Comparison of ENCODE assay signal across 8 cellular contexts in the genomic region with DNA sequence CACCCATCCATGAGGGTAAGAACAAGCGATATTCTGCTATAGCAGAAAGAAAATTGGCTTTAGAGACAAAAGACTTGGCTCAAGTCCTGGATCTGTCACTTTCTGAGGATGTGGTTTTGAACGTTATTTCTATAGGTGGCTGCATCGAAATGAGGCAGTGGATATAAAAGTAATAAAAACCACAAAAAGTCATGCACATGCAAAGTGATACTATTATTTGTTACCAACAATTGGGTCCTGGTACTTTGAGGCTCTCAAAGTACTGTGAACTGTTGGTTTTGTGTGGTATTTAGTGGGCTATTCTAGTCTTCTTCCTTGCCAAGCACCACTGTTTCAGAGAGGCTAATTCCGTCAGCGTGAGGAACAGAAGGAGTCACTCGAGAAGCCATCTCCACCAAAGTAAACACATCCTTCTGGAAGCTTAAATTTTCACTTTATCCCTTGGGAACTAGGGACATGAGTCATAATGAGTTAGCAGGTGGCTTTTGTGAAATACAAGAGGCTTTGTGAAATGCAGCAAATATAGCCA. TPM values are rescaled to one million over a fixed set of nuclear protein-coding genes. Genes with fewer than 3 reads are reported as not detected.
DNase-seq lines count a peak whose midpoint lies in the region; ATAC-seq and TF ChIP-seq lines count a peak whose summit lies in the region.
"Had no signal": no experiment of that assay in that cellular context is flagged by ENCODE, and none has a peak within 500 bp of the region (broad histone marks: within the 10 kb centered on the region; RNA-seq: fewer than 3 reads in every experiment).

No MANE protein-coding gene starts in this region.

- intact Hi-C loops in natural killer cell (cut with micrococcal nuclease) = no loop called here

- H3K4me1 Mint-ChIP-seq in activated naive CD8-positive, alpha-beta T cell treated with anti-CD3 and anti-CD28 coated beads, Interleukin-2, amount 10 ng/mL, durations not matched to agents 7 days and 5 days = peaks cover 47% of the 10 kb centered on the region
- H3K4me1 Mint-ChIP-seq in natural killer cell = peaks cover 32 to 59% of the 10 kb centered on the region in 2 donors

- H3K4me3 Mint-ChIP-seq in activated naive CD8-positive, alpha-beta T cell treated with anti-CD3 and anti-CD28 coated beads, Interleukin-2, amount 10 ng/mL, durations not matched to agents 7 days and 5 days = peak overlapping the region; percentile 77
- peak overlapping the region; percentile 13 for H3K4me3 Mint-ChIP-seq in natural killer cell
- H3K4me3 Mint-ChIP-seq: neural crest cell had no signal

- H3K27me3 ChIP-seq in upper lobe of left lung = no peaks in the 10 kb centered on the region

- H3K4me1 ChIP-seq in upper lobe of left lung = peaks cover 4 to 14% (median 10%) of the 10 kb centered on the region in 4 donors

- DNase-seq in ELR (ENCODE audit: low read depth) = peak; percentile 89
- peak; percentile 67 for DNase-seq in NCI-H2029 treated with DMSO at 0.1 percent for 48 hours (lab: John Stamatoyannopoulos, UW)
- no peak for DNase-seq in activated naive CD8-positive, alpha-beta T cell treated with anti-CD3 and anti-CD28 coated beads, Interleukin-2, amount 10 ng/mL, durations not matched to agents 7 days and 5 days
- DNase-seq in natural killer cell = no peak
- no peak for DNase-seq in nucleus accumbens (lab: John Stamatoyannopoulos, UW)
- DNase-seq in upper lobe of left lung = no peak

- POLR2A ChIA-PET in activated naive CD8-positive, alpha-beta T cell treated with anti-CD3 and anti-CD28 coated beads, Interleukin-2, amount 10 ng/mL, durations not matched to agents 7 days and 5 days (lab: Charles Lee) = interaction anchor here (0.7 to 4.7 kb wide), 4 partner anchors 11 to 48 kb away, joined by 3 to 30 read pairs (median 3); a partner anchor contains a TSS

- TF ChIP-seq CTCF in natural killer cell (IDR thresholded peaks at IDR 0.05) = no peak
- no peak for TF ChIP-seq CTCF in upper lobe of left lung (IDR thresholded peaks at IDR 0.05)

- no peaks in the 10 kb centered on the region for H3K27me3 Mint-ChIP-seq in activated naive CD8-positive, alpha-beta T cell treated with anti-CD3 and anti-CD28 coated beads, Interleukin-2, amount 10 ng/mL, durations not matched to agents 7 days and 5 days
- no peaks in the 10 kb centered on the region for H3K27me3 Mint-ChIP-seq in natural killer cell (ENCODE audit: low read depth in 2 of 2)

- no peak overlapping the region for H3K4me3 ChIP-seq in upper lobe of left lung

- no peak for TF ChIP-seq POLR2A in upper lobe of left lung (IDR thresholded peaks at IDR 0.05)

- peak overlapping the region; percentile 91 for H3K27ac Mint-ChIP-seq in activated naive CD8-positive, alpha-beta T cell treated with anti-CD3 and anti-CD28 coated beads, Interleukin-2, amount 10 ng/mL, durations not matched to agents 7 days and 5 days
- peak overlapping the region; percentile 12 to 22 for H3K27ac Mint-ChIP-seq in natural killer cell

- H3K36me3 Mint-ChIP-seq in activated naive CD8-positive, alpha-beta T cell treated with anti-CD3 and anti-CD28 coated beads, Interleukin-2, amount 10 ng/mL, durations not matched to agents 7 days and 5 days = peaks cover 35% of the 10 kb centered on the region
- no peaks in the 10 kb centered on the region for H3K36me3 Mint-ChIP-seq in natural killer cell

- H3K36me3 ChIP-seq in upper lobe of left lung = no peaks in the 10 kb centered on the region

- TF ChIP-seq EP300 in upper lobe of left lung (IDR thresholded peaks at IDR 0.05) = no peak

- H3K9me3 Mint-ChIP-seq in activated naive CD8-positive, alpha-beta T cell treated with anti-CD3 and anti-CD28 coated beads, Interleukin-2, amount 10 ng/mL, durations not matched to agents 7 days and 5 days = peaks cover 2% of the 10 kb centered on the region
- H3K9me3 Mint-ChIP-seq in natural killer cell = peaks cover 3% of the 10 kb centered on the region in 2 donors

- H3K9me3 ChIP-seq in upper lobe of left lung = no peaks in the 10 kb centered on the region

- ATAC-seq in activated naive CD8-positive, alpha-beta T cell treated with anti-CD3 and anti-CD28 coated beads, Interleukin-2, amount 10 ng/mL, durations not matched to agents 7 days and 5 days (ENCODE audit: low read depth) = peak; percentile 80
- ATAC-seq in natural killer cell = peak; percentile 7 to 59 (median 49)
- no peak for ATAC-seq in GM18520 (IDR thresholded peaks at IDR 0.05; ENCODE audit: unreplicated experiment)
- ATAC-seq in upper lobe of left lung (ENCODE audit: low FRiP score in 2 of 2) = no peak

- no peak overlapping the region for H3K27ac ChIP-seq in upper lobe of left lung

- WGBS in upper lobe of left lung, 2 donors = 63 to 66% methylated on average over 6 of the region's 6 CpGs

RNA-seq across cellular contexts. Expression of a gene that starts 13.1 kb away (rescaled TPM):
- total RNA-seq in activated naive CD8-positive, alpha-beta T cell treated with anti-CD3 and anti-CD28 coated beads, Interleukin-2, amount 10 ng/mL, durations not matched to agents 7 days and 5 days = 10 to 100 TPM; 40.7 to 44.8 TPM
- 10 to 100 TPM; 28.7 to 33.9 (median 33.5) TPM for total RNA-seq in natural killer cell
- total RNA-seq in upper lobe of left lung = 10 to 100 TPM; 24.0 to 54.2 (median 40.4) TPM

Comparison
In these comparisons a context has a peak if more than half of its experiments do, and no peak if none do; other contexts are left out.
1. DNase-seq: peak in ELR (single experiment) and NCI-H2029 treated with DMSO at 0.1 percent for 48 hours (single experiment); none in activated naive CD8-positive, alpha-beta T cell treated with anti-CD3 and anti-CD28 coated beads, Interleukin-2, amount 10 ng/mL, durations not matched to agents 7 days and 5 days (single experiment), natural killer cell (single experiment), nucleus accumbens (0 of 56) and upper lobe of left lung (0 of 2).
2. ATAC-seq: peak in activated naive CD8-positive, alpha-beta T cell treated with anti-CD3 and anti-CD28 coated beads, Interleukin-2, amount 10 ng/mL, durations not matched to agents 7 days and 5 days (single experiment) and natural killer cell (3 of 3); none in GM18520 (single experiment) and upper lobe of left lung (0 of 2).